Comparison of ENCODE assay signal across 23 cellular contexts in the genomic region with DNA sequence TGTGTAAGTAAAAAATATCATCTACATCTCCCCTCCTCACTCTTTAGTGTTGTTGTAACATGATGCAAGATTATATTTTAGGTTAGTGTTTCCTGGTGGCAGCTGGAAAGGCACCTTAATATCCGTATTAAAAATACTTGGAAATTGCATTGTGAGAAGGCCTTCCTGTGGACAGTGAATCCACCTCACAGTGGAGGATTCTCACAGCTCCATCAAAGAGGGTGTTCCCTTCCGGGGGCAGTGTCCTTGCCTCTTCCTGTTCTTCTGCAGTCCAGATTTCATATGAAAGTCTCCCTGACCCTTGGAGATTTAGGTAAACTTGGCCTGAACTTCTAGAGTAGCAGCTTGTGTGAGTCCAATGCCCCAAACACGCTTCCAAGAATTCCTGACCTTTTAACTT.
"Had no signal": no experiment of that assay in that cellular context is flagged by ENCODE, and none has a peak within 500 bp of the region (broad histone marks: within the 10 kb centered on the region; RNA-seq: fewer than 3 reads in every experiment).

No MANE protein-coding gene starts in this region.

- H3K27me3 ChIP-seq: stomach, suprapubic skin, testis, thyroid gland, tibial artery, tibial nerve, transverse colon, upper lobe of left lung, upper lobe of right lung, uterus, vagina had no signal

- H3K4me3 ChIP-seq: stomach, suprapubic skin, testis, thoracic aorta, thyroid gland, tibial artery, tibial nerve, transverse colon, upper lobe of left lung, upper lobe of right lung, uterus, vagina had no signal

- H3K27ac ChIP-seq: suprapubic skin, testis, thoracic aorta, thyroid gland, tibial artery, tibial nerve, upper lobe of left lung, upper lobe of right lung, vagina had no signal

- DNase-seq: stimulated activated CD4-positive, alpha-beta T cell treated with anti-CD3 and anti-CD28 coated beads, Interleukin-4, amount 100 ng/mL, for 1 hour; stimulated activated CD4-positive, alpha-beta T cell treated with anti-CD3 and anti-CD28 coated beads, Interleukin-4, amount 100 ng/mL, for 24 hours; stimulated activated CD4-positive, alpha-beta T cell treated with anti-CD3 and anti-CD28 coated beads, Interleukin-4, amount 100 ng/mL, for 4 hours; stimulated activated CD8-positive, alpha-beta memory T cell treated with anti-CD3 and anti-CD28 coated beads, Interleukin-4, amount 100 ng/mL, for 48 hours; stimulated activated naive B cell treated with anti-CD40 and anti-IgM and Interleukin-4, amounts not matched to agents 10 μg/mL and 1 μg/mL and 100 μg/mL, for 72 hours; stimulated activated naive CD4-positive, alpha-beta T cell; stimulated activated naive CD4-positive, alpha-beta T cell treated with Interleukin-2 at 50 U/mL for 16 hours; stimulated activated naive CD8-positive, alpha-beta T cell treated with anti-CD3 and anti-CD28 coated beads, Interleukin-15, amount 100 ng/mL, for 72 hours; stimulated activated naive CD8-positive, alpha-beta T cell treated with anti-CD3 and anti-CD28 coated beads, Interleukin-15, Interleukin-2, amounts not matched to agents 100 U/mL and 50 U/mL, for 24 hours; stomach; substantia nigra; testis; thyroid gland; tibial artery; trophoblast cell; upper lobe of left lung; upper lobe of right lung; uterus had no signal

- H3K4me1 ChIP-seq: testis, thyroid gland, upper lobe of left lung, uterus, vagina had no signal

- H3K9me3 ChIP-seq: stomach, suprapubic skin, testis, thoracic aorta, thyroid gland, tibial artery, tibial nerve, transverse colon, upper lobe of left lung, upper lobe of right lung, uterus, vagina had no signal

- ATAC-seq: stimulated activated naive B cell treated with anti-CD40 and anti-IgM and Interleukin-4, amounts not matched to agents 10 μg/mL and 1 μg/mL and 100 μg/mL, for 72 hours; stimulated activated naive CD8-positive, alpha-beta T cell treated with anti-CD3 and anti-CD28 coated beads, Interleukin-15, amount 100 ng/mL, for 72 hours; stimulated activated naive CD8-positive, alpha-beta T cell treated with anti-CD3 and anti-CD28 coated beads, Interleukin-15, Interleukin-2, amounts not matched to agents 100 U/mL and 50 U/mL, for 24 hours; upper lobe of right lung had no signal

- H3K36me3 ChIP-seq: stomach, suprapubic skin, thoracic aorta, thyroid gland, tibial artery, tibial nerve, transverse colon, upper lobe of left lung, upper lobe of right lung, uterus, vagina had no signal
